Comparison of ENCODE assay signal across 24 cellular contexts in the genomic region with DNA sequence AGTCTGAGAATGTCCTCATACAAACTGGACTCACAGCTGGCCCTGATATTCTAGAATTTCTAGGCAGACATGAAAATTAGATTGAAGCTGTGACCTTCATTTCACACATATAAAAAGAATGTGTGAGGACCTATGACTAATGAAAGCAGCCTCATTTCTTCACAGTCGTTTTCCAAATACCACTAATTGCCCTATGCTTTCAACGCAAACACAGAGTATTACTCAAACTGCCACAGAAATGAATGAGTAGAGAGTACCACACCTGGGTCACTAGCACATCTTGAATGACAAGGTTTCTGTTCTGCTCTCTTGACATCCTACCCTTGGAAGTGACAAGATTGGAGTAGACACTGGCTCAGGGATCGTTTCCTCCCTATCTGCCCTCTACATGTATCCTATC.
"Had no signal": no experiment of that assay in that cellular context is flagged by ENCODE, and none has a peak within 500 bp of the region (broad histone marks: within the 10 kb centered on the region; RNA-seq: fewer than 3 reads in every experiment).

No MANE protein-coding gene starts in this region.

- H3K36me3 Mint-ChIP-seq: activated naive CD4-positive, alpha-beta T cell treated with anti-CD3 and anti-CD28 coated beads, Interleukin-2, amount 10 ng/mL, durations not matched to agents 7 days and 5 days; brain; natural killer cell treated with Interleukin-12 subunit alpha and Interleukin-12 subunit beta and Interleukin-15 and Interleukin-18, amount 100 ng/mL, for 72 hours; type B pancreatic cell had no signal

- DNase-seq: activated CD4-positive, alpha-beta T cell treated with anti-CD3 and anti-CD28 coated beads for 48 hours; activated CD4-positive, alpha-beta T cell treated with anti-CD3 and anti-CD28 coated beads, Interleukin-2, amount 50 U/mL, for 48 hours; activated CD8-positive, alpha-beta memory T cell treated with anti-CD3 and anti-CD28 coated beads for 24 hours; activated gamma-delta T cell; activated naive CD4-positive, alpha-beta T cell treated with anti-CD3 and anti-CD28 coated beads, Interleukin-2, amount 10 ng/mL, durations not matched to agents 7 days and 5 days; activated naive CD8-positive, alpha-beta T cell treated with anti-CD3 and anti-CD28 coated beads, Interleukin-2, amount 10 ng/mL, durations not matched to agents 7 days and 5 days; caudate nucleus; cortex of kidney; glutamatergic neuron; left lung; mesendoderm; right lobe of liver; stimulated activated CD4-positive, alpha-beta T cell treated with anti-CD3 and anti-CD28 coated beads, Interleukin-12 subunit alpha, Interleukin-12 subunit beta, amount 100 ng/mL, for 4 hours; stimulated activated CD4-positive, alpha-beta T cell treated with anti-CD3 and anti-CD28 coated beads, Interleukin-4, amount 100 ng/mL, for 1 hour; uterus had no signal

- ATAC-seq: activated CD4-positive, CD25-positive, alpha-beta regulatory T cell treated with anti-CD3 and anti-CD28 coated beads, Interleukin-2, amount 50 U/mL, for 24 hours; left lung; right lobe of liver had no signal

- H3K9me3 ChIP-seq: ascending aorta, left lung, right lobe of liver, thoracic aorta, uterus had no signal

- H3K27me3 Mint-ChIP-seq: activated naive CD4-positive, alpha-beta T cell treated with anti-CD3 and anti-CD28 coated beads, Interleukin-2, amount 10 ng/mL, durations not matched to agents 7 days and 5 days; stimulated activated naive CD8-positive, alpha-beta T cell treated with anti-CD3 and anti-CD28 coated beads, Interleukin-15, Interleukin-2, amounts not matched to agents 100 ng/mL and 50 ng/mL, for 24 hours; type B pancreatic cell had no signal

- H3K27ac ChIP-seq: ascending aorta, left lung, right lobe of liver, skin epidermis, thoracic aorta, uterus had no signal

- H3K4me1 Mint-ChIP-seq: activated naive CD4-positive, alpha-beta T cell treated with anti-CD3 and anti-CD28 coated beads, Interleukin-2, amount 10 ng/mL, durations not matched to agents 7 days and 5 days had no signal

- H3K4me3 ChIP-seq: ascending aorta, left lung, lung, right lobe of liver, skin epidermis, thoracic aorta, uterus had no signal

- H3K27me3 ChIP-seq: ascending aorta, left lung, right lobe of liver, uterus had no signal

- H3K4me3 Mint-ChIP-seq: activated naive CD4-positive, alpha-beta T cell treated with anti-CD3 and anti-CD28 coated beads, Interleukin-2, amount 10 ng/mL, durations not matched to agents 7 days and 5 days; activated naive CD8-positive, alpha-beta T cell treated with anti-CD3 and anti-CD28 coated beads, Interleukin-2, amount 10 ng/mL, durations not matched to agents 7 days and 5 days; brain; natural killer cell treated with Interleukin-12 subunit alpha and Interleukin-12 subunit beta and Interleukin-15 and Interleukin-18, amount 100 ng/mL, for 72 hours; stimulated activated naive CD8-positive, alpha-beta T cell treated with anti-CD3 and anti-CD28 coated beads, Interleukin-15, Interleukin-2, amounts not matched to agents 100 ng/mL and 50 ng/mL, for 24 hours; type B pancreatic cell had no signal

- H3K9me3 Mint-ChIP-seq: activated naive CD4-positive, alpha-beta T cell treated with anti-CD3 and anti-CD28 coated beads, Interleukin-2, amount 10 ng/mL, durations not matched to agents 7 days and 5 days; brain; natural killer cell treated with Interleukin-12 subunit alpha and Interleukin-12 subunit beta and Interleukin-15 and Interleukin-18, amount 100 ng/mL, for 72 hours; stimulated activated naive CD8-positive, alpha-beta T cell treated with anti-CD3 and anti-CD28 coated beads, Interleukin-15, Interleukin-2, amounts not matched to agents 100 ng/mL and 50 ng/mL, for 24 hours had no signal

- H3K27ac Mint-ChIP-seq: activated naive CD4-positive, alpha-beta T cell treated with anti-CD3 and anti-CD28 coated beads, Interleukin-2, amount 10 ng/mL, durations not matched to agents 7 days and 5 days; activated naive CD8-positive, alpha-beta T cell treated with anti-CD3 and anti-CD28 coated beads, Interleukin-2, amount 10 ng/mL, durations not matched to agents 7 days and 5 days; brain; natural killer cell treated with Interleukin-12 subunit alpha and Interleukin-12 subunit beta and Interleukin-15 and Interleukin-18, amount 100 ng/mL, for 72 hours; stimulated activated naive CD8-positive, alpha-beta T cell treated with anti-CD3 and anti-CD28 coated beads, Interleukin-15, Interleukin-2, amounts not matched to agents 100 ng/mL and 50 ng/mL, for 24 hours; type B pancreatic cell had no signal

- H3K4me1 ChIP-seq: ascending aorta, left lung, right lobe of liver, uterus had no signal

- H3K36me3 ChIP-seq: ascending aorta, left lung, right lobe of liver, thoracic aorta, uterus had no signal
